Comparison of ENCODE assay signal across 1 cellular context in the genomic region with DNA sequence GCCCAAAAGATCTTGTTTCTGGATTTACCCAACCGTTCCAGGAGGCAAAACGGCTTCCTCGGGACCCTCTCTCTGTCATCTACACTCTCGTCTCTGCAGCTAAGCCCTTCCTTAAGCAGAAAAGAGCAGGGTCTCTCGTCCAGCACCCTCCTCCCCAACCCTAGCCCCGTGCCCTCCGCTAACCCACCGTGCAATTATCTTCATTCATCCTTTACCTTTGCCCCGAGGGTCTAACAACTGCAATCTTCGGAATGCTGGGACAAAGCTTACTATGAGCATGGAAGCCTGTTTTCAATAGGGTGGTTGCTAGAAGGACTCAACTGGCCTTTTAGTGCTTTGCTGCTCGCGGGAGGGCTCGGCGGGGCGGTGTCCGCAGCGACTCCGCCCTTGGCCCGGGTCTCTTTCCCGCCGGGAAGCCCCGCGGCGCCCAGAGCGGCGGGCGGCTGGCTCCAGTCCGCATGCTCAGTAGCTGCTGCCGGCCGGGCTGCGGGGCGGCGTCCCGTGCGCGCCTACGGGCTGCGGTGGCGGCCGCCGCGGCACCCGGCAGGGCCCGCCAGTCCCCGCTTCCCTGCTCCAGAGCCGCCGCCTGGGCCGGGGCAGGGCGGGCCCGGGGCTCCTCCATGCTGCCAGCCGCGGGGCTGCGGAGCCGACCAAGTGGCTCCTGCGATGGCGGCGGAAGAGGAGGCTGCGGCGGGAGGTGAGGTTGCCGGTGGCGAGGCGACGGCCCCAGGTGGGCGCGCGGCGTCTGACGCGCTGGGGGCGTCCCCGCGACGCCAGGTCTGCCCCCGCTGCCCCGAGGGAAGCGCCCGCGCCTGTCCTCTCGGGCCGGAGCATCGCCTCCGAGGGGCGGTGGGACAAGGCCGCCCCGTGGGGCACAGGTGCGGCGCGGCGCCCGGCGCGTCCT.
A peak's percentile ranks its signal among the peaks of the same experiment; 100 is the strongest.
TF ChIP-seq lines count a peak whose summit lies in the region.

TSS of gene BMAL2 (plus strand) at position 430 of the 904 bp plus-strand sequence. CDS start at position 667, 237 bp downstream.

TF ChIP-seq in GM12878, 131 proteins besides CTCF, POLR2A, EP300 and RAD21 (continued from another document and continues in another):
- no peak for TF ChIP-seq ZBTB40 (IDR thresholded peaks at IDR 0.05; ENCODE audit: borderline replicate concordance)
- no peak for TF ChIP-seq EZH2 (IDR thresholded peaks at IDR 0.05; ENCODE audit: borderline replicate concordance, control insufficient read depth, low read depth, low read length)
- no peak for TF ChIP-seq ZBTB11 (CRISPR knock-in tag; IDR thresholded peaks at IDR 0.05)
- TF ChIP-seq CHD1 (IDR thresholded peaks at IDR 0.05; ENCODE audit: low read depth, low read length) = no peak
- no peak for TF ChIP-seq CHD4 (IDR thresholded peaks at IDR 0.05)
- TF ChIP-seq GATAD2B (conservative IDR thresholded peaks at IDR 0.05; ENCODE audit: low read depth) = peak; percentile 86
- no peak for TF ChIP-seq ESRRA (IDR thresholded peaks at IDR 0.05; ENCODE audit: low read length)
- TF ChIP-seq MYC (IDR thresholded peaks at IDR 0.05; ENCODE audit: insufficient read depth, insufficient read length, insufficient replicate concordance, low read length, severe bottlenecking) = peak; percentile 34
- TF ChIP-seq NBN (IDR thresholded peaks at IDR 0.05) = peak; percentile 19; the same call in 1 of the 2 replicates
- peak; percentile 66 for TF ChIP-seq CREM (IDR thresholded peaks at IDR 0.05; ENCODE audit: low read depth)
- no peak for TF ChIP-seq TCF7 (IDR thresholded peaks at IDR 0.05; ENCODE audit: borderline replicate concordance)
- TF ChIP-seq MLLT1 (IDR thresholded peaks at IDR 0.05) = peak; percentile 34; the same call in 1 of the 2 replicates
- TF ChIP-seq USF1 (IDR thresholded peaks at IDR 0.05; ENCODE audit: borderline replicate concordance, extremely low read length, insufficient read depth, low read depth, low read length) = no peak
- no peak for TF ChIP-seq ZSCAN29 (IDR thresholded peaks at IDR 0.05)
- TF ChIP-seq POU2F2 (IDR thresholded peaks at IDR 0.05; ENCODE audit: borderline replicate concordance, low read depth, low read length) = no peak
- TF ChIP-seq SMAD1 (IDR thresholded peaks at IDR 0.05; ENCODE audit: low read depth, partially characterized antibody) = no peak
- TF ChIP-seq TCF12 (IDR thresholded peaks at IDR 0.05; ENCODE audit: low read depth, low read length) = no peak
- TF ChIP-seq, protein P1, sequence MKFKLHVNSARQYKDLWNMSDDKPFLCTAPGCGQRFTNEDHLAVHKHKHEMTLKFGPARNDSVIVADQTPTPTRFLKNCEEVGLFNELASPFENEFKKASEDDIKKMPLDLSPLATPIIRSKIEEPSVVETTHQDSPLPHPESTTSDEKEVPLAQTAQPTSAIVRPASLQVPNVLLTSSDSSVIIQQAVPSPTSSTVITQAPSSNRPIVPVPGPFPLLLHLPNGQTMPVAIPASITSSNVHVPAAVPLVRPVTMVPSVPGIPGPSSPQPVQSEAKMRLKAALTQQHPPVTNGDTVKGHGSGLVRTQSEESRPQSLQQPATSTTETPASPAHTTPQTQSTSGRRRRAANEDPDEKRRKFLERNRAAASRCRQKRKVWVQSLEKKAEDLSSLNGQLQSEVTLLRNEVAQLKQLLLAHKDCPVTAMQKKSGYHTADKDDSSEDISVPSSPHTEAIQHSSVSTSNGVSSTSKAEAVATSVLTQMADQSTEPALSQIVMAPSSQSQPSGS (IDR thresholded peaks at IDR 0.05; ENCODE audit: low read length) = no peak
- TF ChIP-seq NR2F1 (conservative IDR thresholded peaks at IDR 0.05) = peak; percentile 77
- TF ChIP-seq HDAC2 (IDR thresholded peaks at IDR 0.05) = no peak
- no peak for TF ChIP-seq CBX5 (IDR thresholded peaks at IDR 0.05; ENCODE audit: low read depth)
- TF ChIP-seq KDM1A (IDR thresholded peaks at IDR 0.05; ENCODE audit: borderline replicate concordance) = no peak
- peak; percentile 58; the same call in 1 of the 2 replicates for TF ChIP-seq ASH2L (IDR thresholded peaks at IDR 0.05; ENCODE audit: borderline replicate concordance, low read depth)
- TF ChIP-seq, protein P2, sequence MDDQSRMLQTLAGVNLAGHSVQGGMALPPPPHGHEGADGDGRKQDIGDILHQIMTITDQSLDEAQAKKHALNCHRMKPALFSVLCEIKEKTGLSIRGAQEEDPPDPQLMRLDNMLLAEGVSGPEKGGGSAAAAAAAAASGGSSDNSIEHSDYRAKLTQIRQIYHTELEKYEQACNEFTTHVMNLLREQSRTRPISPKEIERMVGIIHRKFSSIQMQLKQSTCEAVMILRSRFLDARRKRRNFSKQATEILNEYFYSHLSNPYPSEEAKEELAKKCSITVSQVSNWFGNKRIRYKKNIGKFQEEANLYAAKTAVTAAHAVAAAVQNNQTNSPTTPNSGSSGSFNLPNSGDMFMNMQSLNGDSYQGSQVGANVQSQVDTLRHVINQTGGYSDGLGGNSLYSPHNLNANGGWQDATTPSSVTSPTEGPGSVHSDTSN (IDR thresholded peaks at IDR 0.05; ENCODE audit: insufficient replicate concordance, low read depth, low read length) = no peak
- no peak for TF ChIP-seq EED (IDR thresholded peaks at IDR 0.05; ENCODE audit: low read depth)
- TF ChIP-seq STAT3 (IDR thresholded peaks at IDR 0.05; ENCODE audit: low read depth, low read length) = no peak
- TF ChIP-seq PAX8 (IDR thresholded peaks at IDR 0.05) = no peak
- no peak for TF ChIP-seq STAT1 (conservative IDR thresholded peaks at IDR 0.05)
- TF ChIP-seq BCL3 (IDR thresholded peaks at IDR 0.05; ENCODE audit: borderline replicate concordance, insufficient read depth, low read depth, low read length, poor library complexity, severe bottlenecking) = no peak
- no peak for TF ChIP-seq WRNIP1 (IDR thresholded peaks at IDR 0.05; ENCODE audit: borderline replicate concordance, low read depth, low read length)
- no peak for TF ChIP-seq SMAD5 (IDR thresholded peaks at IDR 0.05; ENCODE audit: low read depth)
- TF ChIP-seq ZNF217 (IDR thresholded peaks at IDR 0.05) = 0 out of 2 replicates have a peak, but pooled peaks have one; percentile 69
- no peak for TF ChIP-seq NFXL1 (IDR thresholded peaks at IDR 0.05; ENCODE audit: borderline replicate concordance)
- TF ChIP-seq YY1 (IDR thresholded peaks at IDR 0.05; ENCODE audit: low read depth, low read length) = peak; percentile 86
- peak; percentile 88 for TF ChIP-seq DPF2 (IDR thresholded peaks at IDR 0.05)
- peak in 1 of 2 experiments; percentile 6; a peak in 1 of 3 replicates for TF ChIP-seq EGR1 (IDR thresholded peaks at IDR 0.05; ENCODE audit: borderline replicate concordance in 1 of 2, low read depth in 2 of 2, low read length in 2 of 2)
- no peak for TF ChIP-seq ATF7 (IDR thresholded peaks at IDR 0.05; ENCODE audit: low read depth)
- no peak for TF ChIP-seq ZNF384 (IDR thresholded peaks at IDR 0.05; ENCODE audit: borderline replicate concordance, low read depth, low read length)
- TF ChIP-seq MEF2A (IDR thresholded peaks at IDR 0.05; ENCODE audit: insufficient read depth, low read depth, low read length) = no peak
- no peak for TF ChIP-seq SMC3 (IDR thresholded peaks at IDR 0.05; ENCODE audit: borderline replicate concordance, low read length)
- no peak for TF ChIP-seq PAX5 (IDR thresholded peaks at IDR 0.05; ENCODE audit: borderline replicate concordance, low read depth, low read length)
- TF ChIP-seq BRCA1 (IDR thresholded peaks at IDR 0.05; ENCODE audit: low read depth, low read length) = no peak
- no peak for TF ChIP-seq CEBPZ (IDR thresholded peaks at IDR 0.05; ENCODE audit: low read depth, low read length)
